5 cellular contexts compared by ENCODE assay signal in the genomic region with DNA sequence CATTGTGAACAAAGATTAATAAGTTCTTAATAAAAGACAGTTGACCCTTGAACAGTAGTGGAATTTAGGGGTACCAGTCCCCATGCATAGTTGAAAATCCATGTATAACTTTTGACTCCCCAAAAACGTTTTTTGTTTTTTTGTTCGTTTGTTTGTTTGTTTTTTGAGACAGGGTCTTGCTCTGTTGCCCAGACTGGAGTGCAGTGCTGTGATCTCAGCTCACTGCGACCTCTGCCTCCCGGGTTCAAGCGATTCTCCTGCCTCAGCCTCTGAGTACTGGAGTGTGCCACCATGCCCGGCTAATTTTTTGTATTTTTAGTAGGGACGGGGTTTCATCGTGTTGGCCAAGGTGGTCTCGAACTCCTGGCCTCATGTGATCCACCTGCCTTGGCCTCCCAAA. TPM values are rescaled to one million over a fixed set of nuclear protein-coding genes. Genes with fewer than 3 reads are reported as not detected.
DNase-seq lines count a peak whose midpoint lies in the region; ATAC-seq, FAIRE-seq and TF ChIP-seq lines count a peak whose summit lies in the region.
"Not testable (repeated sequence)": the region's sequence is repeated elsewhere in the genome, so short reads cannot be mapped to it uniquely, and the experiment has no call there.

No MANE protein-coding gene starts in this region.

- not testable (repeated sequence) for H3K9me1 ChIP-seq in endothelial cell of umbilical vein (replicated peaks; ENCODE audit: control insufficient read depth, extremely low read depth, insufficient read depth, low read length)

- peak overlapping the region; percentile 76; the same call in 1 of the 2 replicates for H3K27ac ChIP-seq in KMS-11
- peak overlapping the region; percentile 70 for H3K27ac ChIP-seq in PC-9
- not testable (repeated sequence) for H3K27ac ChIP-seq in endothelial cell of umbilical vein (ENCODE audit: insufficient read depth, low read depth, low read length); HepG2 (ENCODE audit: extremely low read length, insufficient read depth, low read length)

- not testable (repeated sequence) for TF ChIP-seq CTCF in Calu3 (IDR thresholded peaks at IDR 0.05; ENCODE audit: unreplicated experiment); KMS-11 (conservative IDR thresholded peaks at IDR 0.05; ENCODE audit: low read depth, low read length); PC-9 (conservative IDR thresholded peaks at IDR 0.05); endothelial cell of umbilical vein (IDR thresholded peaks at IDR 0.05; ENCODE audit: extremely low read depth in 1 of 2, insufficient read depth in 1 of 2, low read depth in 1 of 2, low read length in 2 of 2); HepG2 (CRISPR knock-in tag; IDR thresholded peaks at IDR 0.05)

- not testable (repeated sequence) for H3K36me3 ChIP-seq in KMS-11 (ENCODE audit: insufficient read depth); PC-9 (ENCODE audit: low read depth); endothelial cell of umbilical vein (ENCODE audit: control insufficient read depth in 2 of 2, extremely low read depth in 1 of 2, insufficient read depth in 2 of 2, low read length in 2 of 2); HepG2 (replicated peaks in 1 of 2; ENCODE audit: control insufficient read depth in 1 of 2, insufficient read depth in 2 of 2, low read length in 2 of 2)

- peaks cover 33% of the 10 kb centered on the region; the same call in 1 of the 2 replicates for H3K79me2 ChIP-seq in KMS-11 (ENCODE audit: insufficient read depth, low read depth)
- H3K79me2 ChIP-seq in PC-9 (ENCODE audit: low read depth): peaks cover 89% of the 10 kb centered on the region
- H3K79me2 ChIP-seq in endothelial cell of umbilical vein (ENCODE audit: control insufficient read depth, insufficient read depth, low read length): not testable (repeated sequence)
- peaks cover 85% of the 10 kb centered on the region for H3K79me2 ChIP-seq in HepG2 (ENCODE audit: insufficient read depth, low read length)

- H3K9me3 ChIP-seq in PC-9 (ENCODE audit: insufficient read depth, low read depth); endothelial cell of umbilical vein (replicated peaks; ENCODE audit: control insufficient read depth, insufficient read depth, low read length); HepG2 (ENCODE audit: low read length): not testable (repeated sequence)

- 83% methylated on average over 9 of the region's 9 CpGs for WGBS in HepG2 (ENCODE audit: low lambda C conversion rate)

- not testable (repeated sequence) for H3K27me3 Mint-ChIP-seq in Calu3 (ENCODE audit: unreplicated experiment)

- CTCF ChIA-PET in Calu3 (lab: Charles Lee); PC-9 (lab: Charles Lee); HepG2 (lab: Yijun Ruan, JAX; ENCODE audit: low intra/inter-chr PET ratio, low total read pairs): not testable (repeated sequence)
- CTCF ChIA-PET in endothelial cell of umbilical vein (lab: Charles Lee): interaction anchor here (1.0 to 3.4 kb wide), 3 partner anchors 10 to 331 kb away, joined by 3 to 20 read pairs (median 10); a partner anchor contains a TSS

- in situ Hi-C loops in HepG2 (cut with HindIII; ENCODE audit: extremely low pct_ligation_motif_present, low pct_unique_long_range_greater_than_20kb): not testable (repeated sequence)

- H3K27me3 ChIP-seq in KMS-11 (ENCODE audit: insufficient read depth, low read depth); PC-9 (ENCODE audit: insufficient read depth, low read depth); endothelial cell of umbilical vein (ENCODE audit: control insufficient read depth in 2 of 2, insufficient read depth in 2 of 2, low read length in 2 of 2); HepG2 (ENCODE audit: control insufficient read depth in 1 of 2, insufficient read depth in 2 of 2, low read length in 2 of 2): not testable (repeated sequence)

- not testable (repeated sequence) for TF ChIP-seq RAD21 in HepG2 (CRISPR knock-in tag; IDR thresholded peaks at IDR 0.05)

- not testable (repeated sequence) for H3K4me3 ChIP-seq in KMS-11 (IDR thresholded peaks at IDR 0.05; ENCODE audit: insufficient read depth, low read depth, low read length); PC-9; endothelial cell of umbilical vein (replicated peaks in 1 of 3; ENCODE audit: insufficient read depth in 1 of 3, low read depth in 1 of 3, low read length in 3 of 3); HepG2 (replicated peaks in 1 of 3; ENCODE audit: insufficient read depth in 1 of 3, low read depth in 2 of 3, low read length in 3 of 3)

- not testable (repeated sequence) for ATAC-seq in HepG2

- H3K9ac ChIP-seq in KMS-11; endothelial cell of umbilical vein (replicated peaks; ENCODE audit: extremely low read depth, insufficient read depth, low read length); HepG2 (ENCODE audit: insufficient read depth, low read depth, low read length): not testable (repeated sequence)

- intact Hi-C loops in Calu3 (cut with micrococcal nuclease; ENCODE audit: unreplicated experiment); PC-9 (cut with micrococcal nuclease; ENCODE audit: unreplicated experiment); endothelial cell of umbilical vein (cut with micrococcal nuclease); HepG2 (cut with micrococcal nuclease; ENCODE audit: unreplicated experiment): not testable (repeated sequence)

- peaks cover 31% of the 10 kb centered on the region for H3F3A ChIP-seq in PC-9 (ENCODE audit: insufficient read depth, low read depth)

- not testable (repeated sequence) for TF ChIP-seq EP300 in HepG2 (IDR thresholded peaks at IDR 0.05; ENCODE audit: low read depth in 2 of 2, low read length in 2 of 2); HepG2 (CRISPR knock-in tag; IDR thresholded peaks at IDR 0.05; ENCODE audit: borderline replicate concordance)

- BruUV-seq in Calu3 (replicated peaks; lab: Mats Ljungman, UMichigan); PC-9 (replicated peaks; lab: Mats Ljungman, UMichigan); endothelial cell of umbilical vein (replicated peaks; lab: Mats Ljungman, UMichigan); HepG2 (replicated peaks; lab: Mats Ljungman, UMichigan): not testable (repeated sequence)

- H3K9me3 Mint-ChIP-seq in Calu3 (ENCODE audit: low read depth, unreplicated experiment): not testable (repeated sequence)

- peaks cover 44% of the 10 kb centered on the region for H3K4me1 Mint-ChIP-seq in Calu3 (ENCODE audit: low read depth, unreplicated experiment)

- H3K4me2 ChIP-seq in KMS-11; endothelial cell of umbilical vein (ENCODE audit: insufficient read depth, low read length); HepG2 (ENCODE audit: low read depth, low read length): not testable (repeated sequence)
- peak overlapping the region; percentile 60 for H3K4me2 ChIP-seq in PC-9

- H3K36me3 Mint-ChIP-seq in Calu3 (ENCODE audit: insufficient read depth, unreplicated experiment): peaks cover 21% of the 10 kb centered on the region

- not testable (repeated sequence) for H4K20me1 ChIP-seq in KMS-11 (ENCODE audit: insufficient read depth); endothelial cell of umbilical vein (replicated peaks; ENCODE audit: control insufficient read depth, extremely low read depth, insufficient read depth, low read length)
- H4K20me1 ChIP-seq in PC-9 (ENCODE audit: insufficient read depth) (peaks cover 33% of the 10 kb centered on the region), HepG2 (ENCODE audit: insufficient read depth, low read length) (peaks cover 28% of the 10 kb centered on the region)

- not testable (repeated sequence) for H3K9me2 ChIP-seq in PC-9 (ENCODE audit: insufficient read depth)

- H3K4me1 ChIP-seq in KMS-11 (ENCODE audit: low read depth, poor library complexity, severe bottlenecking) (peaks cover 83% of the 10 kb centered on the region), PC-9 (replicated peaks; ENCODE audit: insufficient read depth) (peaks cover 35% of the 10 kb centered on the region), endothelial cell of umbilical vein (ENCODE audit: control insufficient read depth, extremely low read depth, insufficient read depth, low read length) (peaks cover 20% of the 10 kb centered on the region), HepG2 (ENCODE audit: insufficient read depth, low read length) (peaks cover 21% of the 10 kb centered on the region)

- TF ChIP-seq POLR2A in endothelial cell of umbilical vein (IDR thresholded peaks at IDR 0.05; ENCODE audit: low read depth, low read length); HepG2 (IDR thresholded peaks at IDR 0.05; ENCODE audit: insufficient read depth in 1 of 2, low read depth in 2 of 2, low read length in 2 of 2): not testable (repeated sequence)

- peak; percentile 18 for FAIRE-seq in endothelial cell of umbilical vein (lab: Jason Lieb, UNC)
- not testable (repeated sequence) for FAIRE-seq in HepG2 (lab: Jason Lieb, UNC)

- not testable (repeated sequence) for H2AFZ ChIP-seq in KMS-11 (ENCODE audit: low read depth); PC-9; endothelial cell of umbilical vein (ENCODE audit: low read depth, low read length); HepG2 (ENCODE audit: low read length)

- not testable (repeated sequence) for DNase-seq in Calu3; PC-9; endothelial cell of umbilical vein (ENCODE audit: low read depth, low spot score); HepG2 (ENCODE audit: low spot score)

- POLR2A ChIA-PET in PC-9 (lab: Charles Lee; ENCODE audit: unreplicated experiment); endothelial cell of umbilical vein (lab: Charles Lee); HepG2 (lab: Yijun Ruan, JAX): not testable (repeated sequence)

- H3K27ac Mint-ChIP-seq in Calu3 (ENCODE audit: unreplicated experiment): peak overlapping the region; percentile 50

- dilution Hi-C loops in endothelial cell of umbilical vein (cut with MboI; ENCODE audit: extremely low pct_ligation_motif_present, low sequenced_read_pairs): not testable (repeated sequence)

- H3K4me3 Mint-ChIP-seq in Calu3 (ENCODE audit: low read depth, unreplicated experiment): not testable (repeated sequence)

RNA-seq across cellular contexts. Expression of a gene that starts 17.5 kb away (rescaled TPM):
- total RNA-seq in Calu3 (2022) (33.4 and 34.8 TPM in 2 replicates), PC-9 (2021) (18.2 and 22.3 TPM in 2 replicates), endothelial cell of umbilical vein (9.3 and 10.5 TPM in 2 replicates), HepG2 (2016; rRNA removed; fragmentation: Illumina TruSeq; extraction: Trizol) (24.0 and 39.3 TPM in 2 replicates)
- polyA plus RNA-seq in endothelial cell of umbilical vein (4.2 and 4.6 TPM in 2 replicates), HepG2 (2011; rRNA removed) (21.3 and 22.1 TPM in 2 replicates)
- 4.2 and 4.5 TPM in 2 replicates for polyA plus RNA-seq in endothelial cell of umbilical vein (2011; cell fraction: cytosol; rRNA removed)
- 6.8 and 8.0 TPM in 2 replicates for polyA plus RNA-seq in endothelial cell of umbilical vein (2011; cell fraction: nucleus; rRNA removed)
- polyA plus RNA-seq in endothelial cell of umbilical vein (2012): 3.3 and 4.6 TPM in 2 replicates
- polyA minus RNA-seq in endothelial cell of umbilical vein: 21.7 and 22.6 TPM in 2 replicates
- polyA minus RNA-seq in endothelial cell of umbilical vein (2011; cell fraction: cytosol; rRNA and poly(A)+ RNA removed): 29.2 TPM
- 9.4 and 11.2 TPM in 2 replicates for polyA minus RNA-seq in endothelial cell of umbilical vein (2011; cell fraction: nucleus; rRNA and poly(A)+ RNA removed)
- 3.3 and 3.4 TPM in 2 replicates for total RNA-seq in HepG2 (2016; cell fraction: cytosol; rRNA removed; fragmentation: Illumina TruSeq; extraction: Trizol; ENCODE audit: low read depth)
- 23.0 and 35.8 TPM in 2 replicates for total RNA-seq in HepG2 (2016; cell fraction: insoluble cytoplasmic fraction; rRNA removed; fragmentation: Illumina TruSeq; extraction: Trizol)
- total RNA-seq in HepG2 (2016; cell fraction: membrane; rRNA removed; fragmentation: Illumina TruSeq; extraction: Trizol): 12.6 and 13.4 TPM in 2 replicates
- 23.1 and 25.2 TPM in 2 replicates for total RNA-seq in HepG2 (2016; cell fraction: nucleus; rRNA removed; fragmentation: Illumina TruSeq; extraction: Trizol)
- polyA plus RNA-seq in HepG2 (2011; cell fraction: cytosol; rRNA removed): 15.5 and 17.2 TPM in 2 replicates
- polyA plus RNA-seq in HepG2 (2011; cell fraction: nucleus; rRNA removed): 16.7 and 19.3 TPM in 2 replicates
- 19.5 and 21.0 TPM in 2 replicates for polyA plus RNA-seq in HepG2 (2012)
- 1.2 and 1.3 TPM in 2 replicates for polyA plus RNA-seq in HepG2 (2016; cell fraction: cytosol; fragmentation: Illumina TruSeq; extraction: Trizol; ENCODE audit: low read depth)
- polyA plus RNA-seq in HepG2 (2016; cell fraction: insoluble cytoplasmic fraction; fragmentation: Illumina TruSeq; extraction: Trizol; ENCODE audit: low read depth): 21.1 and 22.6 TPM in 2 replicates
- polyA plus RNA-seq in HepG2 (2016; cell fraction: membrane; fragmentation: Illumina TruSeq; extraction: Trizol; ENCODE audit: low read depth): 3.2 and 3.9 TPM in 2 replicates
- polyA plus RNA-seq in HepG2 (2016; cell fraction: nucleus; fragmentation: Illumina TruSeq; extraction: Trizol; ENCODE audit: insufficient read depth, low read depth): 21.8 and 24.2 TPM in 2 replicates
- polyA minus RNA-seq in HepG2 (2011; rRNA and poly(A)+ RNA removed; ENCODE audit: low replicate concordance): 55.6 and 84.9 TPM in 2 replicates
- 37.8 and 45.9 TPM in 2 replicates for polyA minus RNA-seq in HepG2 (2011; cell fraction: cytosol; rRNA and poly(A)+ RNA removed)
- polyA minus RNA-seq in HepG2 (2011; cell fraction: nucleus; rRNA and poly(A)+ RNA removed): 30.8 and 44.8 TPM in 2 replicates

RNA-seq across cellular contexts. Expression of a gene that starts 52.1 kb away (rescaled TPM):
- 221 and 231 TPM in 2 replicates for total RNA-seq in Calu3 (2022)
- 142 and 162 TPM in 2 replicates for total RNA-seq in PC-9 (2021)
- 137 and 141 TPM in 2 replicates for total RNA-seq in endothelial cell of umbilical vein
- 287 and 306 TPM in 2 replicates for polyA plus RNA-seq in endothelial cell of umbilical vein
- polyA plus RNA-seq in endothelial cell of umbilical vein (2011; cell fraction: cytosol; rRNA removed): 316 and 379 TPM in 2 replicates
- polyA plus RNA-seq in endothelial cell of umbilical vein (2011; cell fraction: nucleus; rRNA removed): 119 and 138 TPM in 2 replicates
- polyA plus RNA-seq in endothelial cell of umbilical vein (2012): 138 and 173 TPM in 2 replicates
- polyA minus RNA-seq in endothelial cell of umbilical vein: 58.1 and 70.2 TPM in 2 replicates
- polyA minus RNA-seq in endothelial cell of umbilical vein (2011; cell fraction: cytosol; rRNA and poly(A)+ RNA removed): 57.4 TPM
- 17.1 and 18.2 TPM in 2 replicates for polyA minus RNA-seq in endothelial cell of umbilical vein (2011; cell fraction: nucleus; rRNA and poly(A)+ RNA removed)
- total RNA-seq in HepG2 (2016; rRNA removed; fragmentation: Illumina TruSeq; extraction: Trizol): 291 and 370 TPM in 2 replicates
- total RNA-seq in HepG2 (2016; cell fraction: cytosol; rRNA removed; fragmentation: Illumina TruSeq; extraction: Trizol; ENCODE audit: low read depth): 161 and 169 TPM in 2 replicates
- total RNA-seq in HepG2 (2016; cell fraction: insoluble cytoplasmic fraction; rRNA removed; fragmentation: Illumina TruSeq; extraction: Trizol): 295 and 368 TPM in 2 replicates
- total RNA-seq in HepG2 (2016; cell fraction: membrane; rRNA removed; fragmentation: Illumina TruSeq; extraction: Trizol): 135 and 139 TPM in 2 replicates
- 91.8 and 101 TPM in 2 replicates for total RNA-seq in HepG2 (2016; cell fraction: nucleus; rRNA removed; fragmentation: Illumina TruSeq; extraction: Trizol)
- 212 and 226 TPM in 2 replicates for polyA plus RNA-seq in HepG2 (2011; rRNA removed)
- polyA plus RNA-seq in HepG2 (2011; cell fraction: cytosol; rRNA removed): 294 and 326 TPM in 2 replicates
- polyA plus RNA-seq in HepG2 (2011; cell fraction: nucleus; rRNA removed): 83.3 and 97.3 TPM in 2 replicates
- polyA plus RNA-seq in HepG2 (2012): 181 and 228 TPM in 2 replicates
- polyA plus RNA-seq in HepG2 (2016; cell fraction: cytosol; fragmentation: Illumina TruSeq; extraction: Trizol; ENCODE audit: low read depth): 220 TPM in 2 replicates
- polyA plus RNA-seq in HepG2 (2016; cell fraction: insoluble cytoplasmic fraction; fragmentation: Illumina TruSeq; extraction: Trizol; ENCODE audit: low read depth): 479 and 482 TPM in 2 replicates
- polyA plus RNA-seq in HepG2 (2016; cell fraction: membrane; fragmentation: Illumina TruSeq; extraction: Trizol; ENCODE audit: low read depth): 152 TPM in 2 replicates
- polyA plus RNA-seq in HepG2 (2016; cell fraction: nucleus; fragmentation: Illumina TruSeq; extraction: Trizol; ENCODE audit: insufficient read depth, low read depth): 204 and 206 TPM in 2 replicates
- polyA minus RNA-seq in HepG2 (2011; rRNA and poly(A)+ RNA removed; ENCODE audit: low replicate concordance): 113 and 123 TPM in 2 replicates
- 55.6 and 55.7 TPM in 2 replicates for polyA minus RNA-seq in HepG2 (2011; cell fraction: cytosol; rRNA and poly(A)+ RNA removed)
- 29.7 and 31.5 TPM in 2 replicates for polyA minus RNA-seq in HepG2 (2011; cell fraction: nucleus; rRNA and poly(A)+ RNA removed)
